In genomic region chr1:2643414-2644077, GRCh38 we compare ENCODE assay signal across 8 cellular contexts. TPM values are rescaled to one million over a fixed set of nuclear protein-coding genes. Genes with fewer than 3 reads are reported as not detected.
DNase-seq lines count a peak whose midpoint lies in the region; ATAC-seq, FAIRE-seq and TF ChIP-seq lines count a peak whose summit lies in the region.

No MANE protein-coding gene starts in this region.

- H3K79me2 ChIP-seq in GM12878 (ENCODE audit: control insufficient read depth, insufficient read depth, low read length), result peaks cover 4% of the 10 kb centered on the region

- peaks cover 18% of the 10 kb centered on the region for H3K9me3 Mint-ChIP-seq in activated naive CD4-positive, alpha-beta T cell treated with anti-CD3 and anti-CD28 coated beads, Interleukin-2, amount 10 ng/mL, durations not matched to agents 7 days and 5 days
- peaks cover 11% of the 10 kb centered on the region for H3K9me3 Mint-ChIP-seq in memory B cell
- peaks cover 10% of the 10 kb centered on the region for H3K9me3 Mint-ChIP-seq in type B pancreatic cell

- intact Hi-C loops in GM12878 (cut with micrococcal nuclease; ENCODE audit: unreplicated experiment), result loop anchor here (2.0 kb wide), 1 partner anchor 57 kb away; the partner anchor contains the start of gene PRXL2B

- peak overlapping the region; percentile 90; the same call in 1 of the 2 replicates for H3K4me3 ChIP-seq in GM12878

- POLR2A ChIA-PET in GM12878 (lab: Charles Lee), result interaction anchor here (0.6 kb wide), 1 partner anchor 94 kb away, joined by 3 read pairs; no protein-coding TSS in a partner anchor

- SMC1A ChIA-PET in GM12878 (lab: Charles Lee; ENCODE audit: uncharacterized antibody, unreplicated experiment), result no interaction called here

- H3K27me3 ChIP-seq in GM12878 (replicated peaks in 1 of 2; ENCODE audit: control insufficient read depth in 2 of 2, insufficient read depth in 2 of 2, low read length in 1 of 2), result no peaks in the 10 kb centered on the region; a peak in 1 of 4 replicates

- no peak overlapping the region for H3K9ac ChIP-seq in GM12878 (ENCODE audit: control insufficient read depth, insufficient read depth, low read length)

- peak overlapping the region; percentile 21; the same call in 1 of the 2 replicates for H3K4me2 ChIP-seq in GM12878 (ENCODE audit: control insufficient read depth, insufficient read depth)

- in situ Hi-C loops in GM12878 (cut with MboI), result no loop called here

- TF ChIP-seq EP300 in GM12878 (IDR thresholded peaks at IDR 0.05; ENCODE audit: borderline replicate concordance in 1 of 2, control insufficient read depth in 1 of 2, low read depth in 2 of 2, low read length in 2 of 2), result no peak

- no peak for TF ChIP-seq POLR2A in GM12878 (IDR thresholded peaks at IDR 0.05; ENCODE audit: low read depth, low read length)

- no peak for TF ChIP-seq RAD21 in GM12878 (IDR thresholded peaks at IDR 0.05; ENCODE audit: insufficient read depth, low read depth, low read length)

- H3K27me3 Mint-ChIP-seq in activated naive CD4-positive, alpha-beta T cell treated with anti-CD3 and anti-CD28 coated beads, Interleukin-2, amount 10 ng/mL, durations not matched to agents 7 days and 5 days, result peaks cover 25% of the 10 kb centered on the region
- H3K27me3 Mint-ChIP-seq in memory B cell (no peaks in the 10 kb centered on the region), type B pancreatic cell (no peaks in the 10 kb centered on the region)

- H3K4me1 ChIP-seq in GM12878 (ENCODE audit: control insufficient read depth, insufficient read depth, low read length), result peaks cover 6% of the 10 kb centered on the region

- TF ChIP-seq CTCF in GM12878 (IDR thresholded peaks at IDR 0.05 in 2 of 3, conservative IDR thresholded peaks at IDR 0.05 in 1 of 3; ENCODE audit: control insufficient read depth in 2 of 3, extremely low read depth in 1 of 3, insufficient read depth in 1 of 3, low read depth in 3 of 3, low read length in 3 of 3) (no peak), type B pancreatic cell (conservative IDR thresholded peaks at IDR 0.05) (no peak)

- no peak overlapping the region for H3K27ac ChIP-seq in GM12878 (ENCODE audit: control insufficient read depth, insufficient read depth)

- no peak overlapping the region for H3K27ac Mint-ChIP-seq in activated naive CD4-positive, alpha-beta T cell treated with anti-CD3 and anti-CD28 coated beads, Interleukin-2, amount 10 ng/mL, durations not matched to agents 7 days and 5 days
- H3K27ac Mint-ChIP-seq in memory B cell (peak overlapping the region; percentile 69), type B pancreatic cell (peak overlapping the region; percentile 36)

- no peaks in the 10 kb centered on the region for H3K36me3 ChIP-seq in GM12878 (ENCODE audit: control insufficient read depth in 2 of 2, insufficient read depth in 2 of 2, low read length in 1 of 2)

- no peaks in the 10 kb centered on the region for H4K20me1 ChIP-seq in GM12878 (ENCODE audit: control insufficient read depth, insufficient read depth)

- peaks cover 11% of the 10 kb centered on the region for H3K4me1 Mint-ChIP-seq in activated naive CD4-positive, alpha-beta T cell treated with anti-CD3 and anti-CD28 coated beads, Interleukin-2, amount 10 ng/mL, durations not matched to agents 7 days and 5 days
- H3K4me1 Mint-ChIP-seq in memory B cell, result peaks cover 15% of the 10 kb centered on the region
- no peaks in the 10 kb centered on the region for H3K4me1 Mint-ChIP-seq in type B pancreatic cell (ENCODE audit: unreplicated experiment)

- H2AFZ ChIP-seq in GM12878 (ENCODE audit: control insufficient read depth, low read depth, low read length), result no peak overlapping the region

- ATAC-seq in GM12878 (no peak), memory B cell (ENCODE audit: low read depth) (no peak), GM21723 (IDR thresholded peaks at IDR 0.05; ENCODE audit: unreplicated experiment) (no peak)

- no peak for FAIRE-seq in GM12878 (lab: Jason Lieb, UNC)

- DNase-seq in activated naive CD4-positive, alpha-beta T cell treated with anti-CD3 and anti-CD28 coated beads, Interleukin-2, amount 10 ng/mL, durations not matched to agents 7 days and 5 days, result peak; percentile 21
- no peak for DNase-seq in activated naive CD4-positive, alpha-beta T cell (lab: John Stamatoyannopoulos, UW)
- DNase-seq in GM12878 (ENCODE audit: low read depth, low spot score) (no peak), memory B cell (ENCODE audit: low spot score in 2 of 2) (no peak), type B pancreatic cell (ENCODE audit: extremely low spot score, unreplicated experiment) (peak; percentile 71), NCI-H187 treated with DMSO at 0.1 percent for 48 hours (lab: John Stamatoyannopoulos, UW) (no peak)
- no peak for DNase-seq in stimulated activated CD4-positive, alpha-beta T cell treated with anti-CD3 and anti-CD28 coated beads, Interleukin-2, amount 100 ng/mL, for 24 hours

- peaks cover 5% of the 10 kb centered on the region; the same call in 2 of the 3 replicates for H3K9me3 ChIP-seq in GM12878 (replicated peaks; ENCODE audit: control insufficient read depth, insufficient read depth, low read length)

- RAD21 ChIA-PET in GM12878 (lab: Charles Lee; ENCODE audit: unreplicated experiment), result no interaction called here

- BruUV-seq in GM12878 (replicated peaks; lab: Mats Ljungman, UMichigan), result no TSS peak

- WGBS in GM12878 (ENCODE audit: insufficient coverage, insufficient replicate concordance, low lambda C conversion rate, missing lambda C conversion rate), result 12% methylated on average over 20 of the region's 24 CpGs

- H3K36me3 Mint-ChIP-seq in activated naive CD4-positive, alpha-beta T cell treated with anti-CD3 and anti-CD28 coated beads, Interleukin-2, amount 10 ng/mL, durations not matched to agents 7 days and 5 days, result peaks cover 8% of the 10 kb centered on the region
- H3K36me3 Mint-ChIP-seq in memory B cell, result peaks cover 6% of the 10 kb centered on the region
- no peaks in the 10 kb centered on the region for H3K36me3 Mint-ChIP-seq in type B pancreatic cell

- CTCF ChIA-PET in activated naive CD4-positive, alpha-beta T cell treated with anti-CD3 and anti-CD28 coated beads, Interleukin-2, amount 10 ng/mL, durations not matched to agents 7 days and 5 days (lab: Charles Lee), result no interaction called here
- CTCF ChIA-PET in GM12878 (lab: Yijun Ruan, JAX), result interaction anchor here (1.0 kb wide), 1 partner anchor 87 kb away, joined by 3 read pairs; the partner anchor contains the start of gene TNFRSF14

- H3K4me3 Mint-ChIP-seq in activated naive CD4-positive, alpha-beta T cell treated with anti-CD3 and anti-CD28 coated beads, Interleukin-2, amount 10 ng/mL, durations not matched to agents 7 days and 5 days, result peak overlapping the region; percentile 53
- H3K4me3 Mint-ChIP-seq in memory B cell (peak overlapping the region; percentile 78), type B pancreatic cell (peak overlapping the region; percentile 85)

TF ChIP-seq in GM12878, 131 proteins besides CTCF, POLR2A, EP300 and RAD21 (continues in another document):
- TF ChIP-seq BMI1 (IDR thresholded peaks at IDR 0.05; ENCODE audit: borderline replicate concordance) (no peak), ZNF207 (IDR thresholded peaks at IDR 0.05; ENCODE audit: borderline replicate concordance) (no peak)

RNA-seq across cellular contexts. Expression of gene MMEL1, which starts 10.7 kb away (rescaled TPM):
- total RNA-seq in GM12878 (2013; cell fraction: nucleolus; rRNA removed), result not detected in 2 replicates
- not detected in 2 replicates for total RNA-seq in GM12878 (2014; rRNA removed)
- total RNA-seq in GM12878 (2014; rRNA removed; fragmentation: Illumina TruSeq; extraction: Trizol), result not detected in 2 replicates
- not detected in 2 replicates for total RNA-seq in GM12878 (2021)
- not detected for polyA plus RNA-seq in GM12878 (2011; ENCODE audit: low read depth)
- polyA plus RNA-seq in GM12878 (2011; rRNA removed), result 0.11 and 0.13 TPM in 2 replicates
- polyA plus RNA-seq in GM12878 (2011; cell fraction: cytosol; rRNA removed), result 0.03 and 0.18 TPM in 2 replicates
- 0.16 and 0.72 TPM in 2 replicates for polyA plus RNA-seq in GM12878 (2011; cell fraction: nucleus; rRNA removed)
- not detected in 2 replicates for polyA plus RNA-seq in GM12878 (2012)
- not detected in 2 replicates for polyA plus RNA-seq in GM12878 (2014; fragmentation: Illumina TruSeq; extraction: Trizol)
- polyA plus RNA-seq in GM12878 (2014; fragmentation: Nextera tagmentation; extraction: Ambion mirVana), result not detected
- polyA plus RNA-seq in GM12878 (2014; rRNA removed), result not detected in 2 replicates
- not detected for polyA plus RNA-seq in GM12878 (2016; fragmentation: Nextera tagmentation; extraction: Ambion mirVana)
- polyA minus RNA-seq in GM12878 (2011; rRNA and poly(A)+ RNA removed), result not detected in 2 replicates
- not detected in 2 replicates for polyA minus RNA-seq in GM12878 (2011; cell fraction: cytosol; rRNA and poly(A)+ RNA removed)
- polyA minus RNA-seq in GM12878 (2011; cell fraction: nucleus; rRNA and poly(A)+ RNA removed), result not detected in 2 replicates
- total RNA-seq in type B pancreatic cell (ENCODE audit: low replicate concordance), result 1.1 TPM in 1 of 2 replicates, not detected in the other

RNA-seq across cellular contexts. Expression of gene PRXL2B, which starts 57.0 kb away (rescaled TPM):
- total RNA-seq in GM12878 (2013; cell fraction: nucleolus; rRNA removed), result 6.1 and 6.2 TPM in 2 replicates
- total RNA-seq in GM12878 (2014; rRNA removed) (4.2 TPM in 2 replicates), GM12878 (2014; rRNA removed; fragmentation: Illumina TruSeq; extraction: Trizol) (1.8 and 1.9 TPM in 2 replicates), GM12878 (2021) (5.6 and 7.6 TPM in 2 replicates), type B pancreatic cell (ENCODE audit: low replicate concordance) (33.7 and 40.3 TPM in 2 replicates)
- 2.4 TPM for polyA plus RNA-seq in GM12878 (2011; ENCODE audit: low read depth)
- polyA plus RNA-seq in GM12878 (2011; rRNA removed) (3.1 and 5.0 TPM in 2 replicates), GM12878 (2014; fragmentation: Illumina TruSeq; extraction: Trizol) (1.3 and 2.7 TPM in 2 replicates), GM12878 (2014; fragmentation: Nextera tagmentation; extraction: Ambion mirVana) (under 1 TPM; 0.44 to 0.53 TPM), GM12878 (2014; rRNA removed) (5.5 and 6.8 TPM in 2 replicates), GM12878 (2016; fragmentation: Nextera tagmentation; extraction: Ambion mirVana) (1 to 10 TPM; 3.8 to 4.8 TPM)
- 8.8 and 10.6 TPM in 2 replicates for polyA plus RNA-seq in GM12878 (2011; cell fraction: cytosol; rRNA removed)
- polyA plus RNA-seq in GM12878 (2011; cell fraction: nucleus; rRNA removed), result 19.6 and 22.7 TPM in 2 replicates
- 7.7 and 7.9 TPM in 2 replicates for polyA plus RNA-seq in GM12878 (2012)
- 1.1 and 5.2 TPM in 2 replicates for polyA minus RNA-seq in GM12878 (2011; rRNA and poly(A)+ RNA removed)
- polyA minus RNA-seq in GM12878 (2011; cell fraction: cytosol; rRNA and poly(A)+ RNA removed), result 1.6 and 2.6 TPM in 2 replicates
- 3.0 and 3.5 TPM in 2 replicates for polyA minus RNA-seq in GM12878 (2011; cell fraction: nucleus; rRNA and poly(A)+ RNA removed)

Comparison
In these comparisons a context has a peak if more than half of its experiments do, and no peak if none do; other contexts are left out.
1. DNase-seq: peak in activated naive CD4-positive, alpha-beta T cell treated with anti-CD3 and anti-CD28 coated beads, Interleukin-2, amount 10 ng/mL, durations not matched to agents 7 days and 5 days (single experiment) and type B pancreatic cell (single experiment); none in activated naive CD4-positive, alpha-beta T cell (0 of 4), GM12878 (single experiment), memory B cell (0 of 2), NCI-H187 treated with DMSO at 0.1 percent for 48 hours (single experiment) and stimulated activated CD4-positive, alpha-beta T cell treated with anti-CD3 and anti-CD28 coated beads, Interleukin-2, amount 100 ng/mL, for 24 hours (0 of 2).
2. Peak in every context shown above with its lines, with median percentiles within 50 percentile points of each other: H3K4me3 Mint-ChIP-seq.